ENCODE assay signal across 20 cellular contexts in the genomic region with DNA sequence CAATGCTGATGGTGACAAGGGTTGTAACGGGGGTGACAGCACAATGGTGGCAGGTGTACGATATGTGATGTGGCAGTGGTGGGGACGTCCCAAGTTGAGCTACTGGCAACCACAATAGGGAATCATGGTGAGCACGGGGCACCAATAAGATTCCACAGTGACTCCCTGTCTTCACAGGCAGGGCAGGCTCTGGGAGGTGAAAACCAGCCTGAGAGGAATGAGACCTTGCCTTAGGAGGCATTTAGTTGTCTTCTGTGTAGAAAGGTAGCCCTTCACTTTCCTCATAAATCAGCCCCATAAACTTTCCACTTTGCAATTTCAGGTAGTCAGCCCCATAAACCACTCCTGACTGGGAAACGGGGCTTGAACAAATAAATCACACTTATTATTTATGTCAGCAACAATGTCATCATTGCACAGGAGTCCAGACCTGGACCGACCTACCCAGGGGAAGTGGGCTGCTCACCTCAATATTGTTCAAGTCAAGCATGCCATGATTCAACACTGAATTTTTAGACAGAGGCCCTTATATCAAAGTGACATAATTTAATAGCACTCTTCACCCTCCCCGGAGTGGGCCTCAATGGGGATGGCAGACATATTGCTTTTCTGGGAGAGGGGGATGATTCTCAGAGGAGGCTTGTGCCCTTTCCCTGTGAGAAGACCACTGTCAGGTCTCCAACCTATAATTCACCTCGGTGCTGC.
DNase-seq lines count a peak whose midpoint lies in the region; FAIRE-seq and TF ChIP-seq lines count a peak whose summit lies in the region.
"Had no signal": no experiment of that assay in that cellular context is flagged by ENCODE, and none has a peak within 500 bp of the region (broad histone marks: within the 10 kb centered on the region; RNA-seq: fewer than 3 reads in every experiment).

No MANE protein-coding gene starts in this region.

- no peak overlapping the region for H2BK5ac ChIP-seq in H1 (ENCODE audit: low read depth, low read length)

- no peak overlapping the region for H3K18ac ChIP-seq in H1 (ENCODE audit: extremely low read depth, low read length)

- POLR2A ChIA-PET in HEK293 (lab: Yijun Ruan, JAX), result no interaction called here
- POLR2A ChIA-PET in H1 (lab: Charles Lee; ENCODE audit: partially characterized antibody), result no interaction called here

- H3K4me2 ChIP-seq in H1 (ENCODE audit: insufficient read depth in 1 of 2, low read depth in 2 of 2, low read length in 2 of 2), result no peak overlapping the region

- H3K23me2 ChIP-seq in H1 (ENCODE audit: low read depth, low read length), result no peaks in the 10 kb centered on the region

- H3K23ac ChIP-seq in H1 (ENCODE audit: insufficient read length), result no peak overlapping the region

- H2BK120ac ChIP-seq in H1 (replicated peaks; ENCODE audit: low read depth, low read length), result peak overlapping the region; percentile 6

- H4K8ac ChIP-seq in H1 (ENCODE audit: extremely low read depth, insufficient read depth, low read length), result no peak overlapping the region

- H2BK15ac ChIP-seq in H1 (ENCODE audit: low read length), result no peak overlapping the region

- no peak overlapping the region for H2AFZ ChIP-seq in H1 (ENCODE audit: low read length)

- no peak overlapping the region for H3K9ac ChIP-seq in H1 (replicated peaks in 1 of 4; ENCODE audit: extremely low read depth in 1 of 4, low read depth in 3 of 4, low read length in 3 of 4)

- no peak overlapping the region for H4K5ac ChIP-seq in H1 (ENCODE audit: insufficient read length, low read depth, low read length)

- H2BK20ac ChIP-seq in H1 (ENCODE audit: low read length), result no peak overlapping the region

- H3K14ac ChIP-seq in H1 (ENCODE audit: insufficient read length), result no peak overlapping the region

- intact Hi-C loops in transverse colon (cut with DNase I; ENCODE audit: low total_unique reads), result no loop called here

- H3K79me2 ChIP-seq in H1 (ENCODE audit: control insufficient read depth in 1 of 2, insufficient read depth in 2 of 2, low read length in 2 of 2), result no peaks in the 10 kb centered on the region

- TF ChIP-seq CTCF in HEK293 (tag by site-specific recombination; IDR thresholded peaks at IDR 0.05) (no peak), H1 (IDR thresholded peaks at IDR 0.05; ENCODE audit: control extremely low read depth in 1 of 3, insufficient read depth in 1 of 3, low read depth in 1 of 3, low read length in 3 of 3) (no peak), transverse colon (IDR thresholded peaks at IDR 0.05) (no peak)

- WGBS in H1 (ENCODE audit: extremely low coverage in 1 of 2, insufficient coverage in 1 of 2, insufficient read length in 1 of 2, insufficient replicate concordance in 2 of 2, low coverage in 1 of 2, low lambda C conversion rate in 2 of 2, missing lambda C conversion rate in 1 of 2), 2 experiments, result 86% methylated on average over 8 of the region's 8 CpGs; no CpG with 5 or more reads in 1 of the 2 experiments
- 61 to 73% methylated on average over 5 to 8 of the region's 8 CpGs for WGBS in transverse colon (ENCODE audit: low coverage in 1 of 2), 2 donors

- TF ChIP-seq EP300 in H1 (IDR thresholded peaks at IDR 0.05; ENCODE audit: borderline replicate concordance in 1 of 2, low read depth in 2 of 2, low read length in 2 of 2) (no peak), transverse colon (IDR thresholded peaks at IDR 0.05; ENCODE audit: low read depth) (no peak)

- H3K56ac ChIP-seq in H1 (replicated peaks; ENCODE audit: insufficient read length, low read depth, low read length), result no peak overlapping the region

- no peaks in the 10 kb centered on the region for H4K20me1 ChIP-seq in H1 (replicated peaks in 1 of 2; ENCODE audit: control insufficient read depth in 1 of 2, insufficient read depth in 2 of 2, low read length in 2 of 2)

- H3K27ac ChIP-seq in HEK293 (ENCODE audit: extremely low read depth, low read depth, low read length) (no peak overlapping the region), H1 (ENCODE audit: low read depth, low read length) (no peak overlapping the region), transverse colon (no peak overlapping the region)

- no peak overlapping the region for H2BK12ac ChIP-seq in H1 (ENCODE audit: low read depth, low read length)

- peak overlapping the region; percentile 52 for H4K91ac ChIP-seq in H1 (replicated peaks; ENCODE audit: insufficient read length, low read length)

- CTCF ChIA-PET in HEK293 (lab: Yijun Ruan, JAX) (interaction anchor here (1.4 kb wide), 1 partner anchor 117 kb away, joined by 4 read pairs; no protein-coding TSS in a partner anchor), H1 (lab: Charles Lee; ENCODE audit: partially characterized antibody) (interaction anchor here (1.2 kb wide), 1 partner anchor 69 kb away, joined by 3 read pairs; no protein-coding TSS in a partner anchor)

- no peak overlapping the region for H3K4ac ChIP-seq in H1 (replicated peaks; ENCODE audit: insufficient read length, low read depth, low read length)

- H3K79me1 ChIP-seq in H1 (ENCODE audit: low read depth, low read length), result no peaks in the 10 kb centered on the region

- TF ChIP-seq POLR2A in H1 (IDR thresholded peaks at IDR 0.05; ENCODE audit: control extremely low read depth in 1 of 2, low read depth in 2 of 2, low read length in 2 of 2) (no peak), transverse colon (IDR thresholded peaks at IDR 0.05) (no peak)

- H3K9me3 ChIP-seq in HEK293 (ENCODE audit: control insufficient read depth, insufficient read depth, low read depth, low read length), result no peaks in the 10 kb centered on the region
- H3K9me3 ChIP-seq in H1 (ENCODE audit: insufficient read depth in 2 of 2, low read depth in 1 of 2, low read length in 1 of 2), result peaks cover 0 to 3% of the 10 kb centered on the region in 2 experiments; a peak in 1 of 4 replicates
- no peaks in the 10 kb centered on the region for H3K9me3 ChIP-seq in transverse colon

- H2AK5ac ChIP-seq in H1 (ENCODE audit: low read depth, low read length), result no peak overlapping the region

- no peaks in the 10 kb centered on the region for H3K27me3 ChIP-seq in H1 (replicated peaks in 1 of 4; ENCODE audit: control insufficient read depth in 3 of 4, extremely low read depth in 1 of 4, insufficient read depth in 3 of 4, low read length in 3 of 4)
- H3K27me3 ChIP-seq in transverse colon, result no peaks in the 10 kb centered on the region

- in situ Hi-C loops in transverse colon (cut with MboI; ENCODE audit: low pct_ligation_motif_present in 1 of 4, low pct_unique_long_range_greater_than_20kb in 1 of 4, low sequenced_read_pairs in 3 of 4), result no loop called here

- TF ChIP-seq RAD21 in H1 (IDR thresholded peaks at IDR 0.05 in 1 of 2, conservative IDR thresholded peaks at IDR 0.05 in 1 of 2; ENCODE audit: low read depth in 2 of 2, low read length in 2 of 2), result no peak

- no peaks in the 10 kb centered on the region for H3K36me3 ChIP-seq in HEK293 (ENCODE audit: control insufficient read depth in 2 of 2, insufficient read depth in 1 of 2, low read length in 2 of 2)
- H3K36me3 ChIP-seq in H1 (ENCODE audit: control insufficient read depth in 2 of 4, insufficient read depth in 4 of 4, low read length in 3 of 4), result peaks cover 0 to 4% (median 0%) of the 10 kb centered on the region in 4 experiments; a peak in 2 of 8 replicates
- H3K36me3 ChIP-seq in transverse colon, result no peaks in the 10 kb centered on the region
- H3K36me3 ChIP-seq: MG63 had no signal

- FAIRE-seq in H1 (lab: Jason Lieb, UNC), result no peak
- FAIRE-seq: GM12891 had no signal

- DNase-seq in DMS79 treated with DMSO at 0.1 percent for 48 hours (lab: John Stamatoyannopoulos, UW) (peak; percentile 64), H1 (ENCODE audit: low read depth in 1 of 2, low spot score in 2 of 2) (peak in 1 of 2 experiments; percentile 28), mesenteric fat pad (ENCODE audit: low spot score) (peak; percentile 41), NCI-H2081 treated with DMSO at 0.1 percent for 48 hours (lab: John Stamatoyannopoulos, UW) (no peak), DMS53 (lab: John Stamatoyannopoulos, UW) (no peak), transverse colon (no peak)
- DNase-seq: C1 segment of cervical spinal cord; CD4-positive, alpha-beta memory T cell; COR-L47; GF-D8; IMR-90; KG1; MG63; NCI-H1105 treated with DMSO at 0.1 percent for 48 hours; NCI-H1694; NCI-H2029 treated with DMSO at 0.1 percent for 48 hours; NCI-H2171; NCI-H226 had no signal

- H3K4me3 ChIP-seq in HEK293 (ENCODE audit: low read depth, low read length) (no peak overlapping the region), H1 (ENCODE audit: extremely low read depth in 1 of 4, insufficient read depth in 2 of 4, low read depth in 3 of 4, low read length in 4 of 4) (no peak overlapping the region), transverse colon (no peak overlapping the region)
- H3K4me3 ChIP-seq: MG63 had no signal

- H3K4me1 ChIP-seq in HEK293 (ENCODE audit: control insufficient read depth, insufficient read depth, low read length) (peaks cover 3% of the 10 kb centered on the region; the same call in 1 of the 2 replicates), H1 (replicated peaks in 1 of 4; ENCODE audit: control insufficient read depth in 3 of 4, insufficient read depth in 4 of 4, low read length in 3 of 4) (peaks cover 5 to 10% (median 8%) of the 10 kb centered on the region in 4 experiments; a peak in 6 of 7 replicates), transverse colon (no peaks in the 10 kb centered on the region)

TF ChIP-seq in HEK293, 187 proteins besides CTCF, POLR2A, EP300 and RAD21 (continues in another document):
- no peak for TF ChIP-seq WT1 (tag by site-specific recombination; IDR thresholded peaks at IDR 0.05)
- TF ChIP-seq GLIS1 (tag by site-specific recombination; IDR thresholded peaks at IDR 0.05), result 0 out of 2 replicates have a peak, but pooled peaks have one; percentile 9
- TF ChIP-seq ZNF423 (tag by site-specific recombination; IDR thresholded peaks at IDR 0.05), result no peak
- TF ChIP-seq ZNF433 (tag by site-specific recombination; IDR thresholded peaks at IDR 0.05; ENCODE audit: low read depth), result no peak

TF ChIP-seq in H1, 55 proteins besides CTCF, POLR2A, EP300 and RAD21 (continues in another document):
- TF ChIP-seq SP4 (IDR thresholded peaks at IDR 0.05; ENCODE audit: low read length) (no peak), SIN3A (conservative IDR thresholded peaks at IDR 0.05 in 1 of 2, IDR thresholded peaks at IDR 0.05 in 1 of 2; ENCODE audit: low read depth in 1 of 2, low read length in 2 of 2) (no peak), SP2 (IDR thresholded peaks at IDR 0.05; ENCODE audit: low read length) (no peak)
- TF ChIP-seq, protein P1, sequence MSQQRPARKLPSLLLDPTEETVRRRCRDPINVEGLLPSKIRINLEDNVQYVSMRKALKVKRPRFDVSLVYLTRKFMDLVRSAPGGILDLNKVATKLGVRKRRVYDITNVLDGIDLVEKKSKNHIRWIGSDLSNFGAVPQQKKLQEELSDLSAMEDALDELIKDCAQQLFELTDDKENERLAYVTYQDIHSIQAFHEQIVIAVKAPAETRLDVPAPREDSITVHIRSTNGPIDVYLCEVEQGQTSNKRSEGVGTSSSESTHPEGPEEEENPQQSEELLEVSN (IDR thresholded peaks at IDR 0.05), result no peak

Comparison
In these comparisons a context has a peak if more than half of its experiments do, and no peak if none do; other contexts are left out.
1. DNase-seq: peak in DMS79 treated with DMSO at 0.1 percent for 48 hours (single experiment) and mesenteric fat pad (single experiment); none in NCI-H2081 treated with DMSO at 0.1 percent for 48 hours (single experiment), DMS53 (single experiment) and transverse colon (single experiment).